In the genomic region with DNA sequence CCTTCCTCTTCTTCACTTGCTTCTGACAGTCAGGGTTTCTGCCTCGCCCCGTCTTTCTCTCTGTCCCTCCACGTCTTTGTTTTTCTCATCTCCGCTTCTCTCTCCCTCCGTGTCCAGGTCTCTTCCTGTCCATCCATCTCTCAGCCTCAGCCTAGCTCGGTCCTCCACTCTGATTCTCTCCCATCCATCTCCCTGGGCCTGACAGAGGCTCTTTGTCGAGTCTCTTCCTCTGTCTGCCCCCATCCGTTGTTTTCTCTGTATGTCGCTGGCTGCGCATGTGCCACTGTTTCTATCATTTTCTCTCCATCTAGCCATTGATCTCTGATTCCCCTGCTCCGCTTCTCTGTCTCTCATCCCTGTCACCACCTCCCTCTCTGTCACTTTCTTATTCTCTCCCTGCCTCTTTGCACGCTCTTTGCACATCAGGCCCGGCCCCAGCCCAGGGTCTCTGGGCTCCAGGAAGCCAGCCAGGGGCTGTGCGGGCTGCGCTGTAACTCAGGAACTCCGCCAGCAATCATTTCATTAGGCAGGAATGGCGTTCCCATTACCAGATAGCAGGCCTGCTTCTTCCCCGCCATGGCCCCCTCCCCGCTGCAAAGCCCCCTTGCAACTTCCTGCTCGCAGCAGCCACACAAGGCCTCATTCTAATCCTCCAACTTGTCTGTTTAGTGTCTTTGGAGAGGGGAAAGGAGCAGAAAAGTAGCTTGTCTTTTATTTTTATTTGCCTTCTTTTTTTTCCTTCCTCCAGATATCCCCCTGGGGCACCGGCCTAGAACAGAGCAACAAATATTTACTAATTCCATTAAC, we compare ENCODE assay signal across 23 cellular contexts.
A peak's percentile ranks its signal among the peaks of the same experiment; 100 is the strongest.
DNase-seq lines count a peak whose midpoint lies in the region; ATAC-seq, FAIRE-seq and TF ChIP-seq lines count a peak whose summit lies in the region.
"Had no signal": no experiment of that assay in that cellular context is flagged by ENCODE, and none has a peak within 500 bp of the region (broad histone marks: within the 10 kb centered on the region; RNA-seq: fewer than 3 reads in every experiment).

No MANE protein-coding gene starts in this region.

- H3K36me3 Mint-ChIP-seq in astrocyte (ENCODE audit: low read depth, unreplicated experiment) = no peaks in the 10 kb centered on the region
- H3K36me3 Mint-ChIP-seq: CD4-positive, alpha-beta memory T cell; naive B cell had no signal

- FAIRE-seq in astrocyte (lab: Jason Lieb, UNC) = no peak
- FAIRE-seq: bronchial epithelial cell, GM18507, islet of Langerhans had no signal

- no peaks in the 10 kb centered on the region for H3K79me2 ChIP-seq in astrocyte (ENCODE audit: insufficient read depth, low read length)
- no peaks in the 10 kb centered on the region for H3K79me2 ChIP-seq in smooth muscle cell (ENCODE audit: low read depth)

- peaks cover 4% of the 10 kb centered on the region for H3K9me3 Mint-ChIP-seq in astrocyte (ENCODE audit: unreplicated experiment)

- no peak overlapping the region for H3K4me3 Mint-ChIP-seq in astrocyte (ENCODE audit: unreplicated experiment)
- H3K4me3 Mint-ChIP-seq: activated CD4-positive, alpha-beta memory T cell treated with anti-CD3 and anti-CD28 coated beads, Interleukin-2, amount 10 ng/mL, durations not matched to agents 7 days and 5 days; CD4-positive, alpha-beta memory T cell; naive B cell had no signal

- ATAC-seq in heart right ventricle (peak in 5 of 8 donors; percentile 19 to 59 (median 52)), HG02763 (IDR thresholded peaks at IDR 0.05; ENCODE audit: unreplicated experiment) (no peak)
- ATAC-seq: activated CD4-positive, CD25-positive, alpha-beta regulatory T cell treated with anti-CD3 and anti-CD28 coated beads, Interleukin-2, amount 50 U/mL, for 24 hours had no signal

- H3K4me1 ChIP-seq in astrocyte (ENCODE audit: insufficient read depth, low read length) (no peaks in the 10 kb centered on the region), heart right ventricle (peaks cover 0 to 24% (median 0%) of the 10 kb centered on the region in 9 donors), mesodermal cell (ENCODE audit: control insufficient read depth, insufficient read depth, low read length, poor library complexity, severe bottlenecking) (peaks cover 13% of the 10 kb centered on the region), smooth muscle cell (ENCODE audit: low read depth) (no peaks in the 10 kb centered on the region)
- H3K4me1 ChIP-seq: adrenal gland, HAP-1, vagina had no signal

- H3K4me1 Mint-ChIP-seq in astrocyte (ENCODE audit: low read depth, unreplicated experiment) = no peaks in the 10 kb centered on the region
- H3K4me1 Mint-ChIP-seq: activated CD4-positive, alpha-beta memory T cell treated with anti-CD3 and anti-CD28 coated beads, Interleukin-2, amount 10 ng/mL, durations not matched to agents 7 days and 5 days; CD4-positive, alpha-beta memory T cell; naive B cell had no signal

- no peaks in the 10 kb centered on the region for H3K9me3 ChIP-seq in astrocyte (ENCODE audit: insufficient read depth, low read depth, low read length)
- peaks cover 0 to 14% (median 0%) of the 10 kb centered on the region in 11 donors for H3K9me3 ChIP-seq in heart right ventricle
- no peaks in the 10 kb centered on the region for H3K9me3 ChIP-seq in mesodermal cell (ENCODE audit: control insufficient read depth, low read length)
- no peaks in the 10 kb centered on the region for H3K9me3 ChIP-seq in smooth muscle cell (replicated peaks; ENCODE audit: low read depth)
- H3K9me3 ChIP-seq: adrenal gland, HAP-1, MG63, vagina had no signal

- 41 to 48% methylated on average over 21 of the region's 21 CpGs for WGBS in heart right ventricle, 2 donors
- WGBS in mesodermal cell (ENCODE audit: insufficient coverage in 2 of 2), 2 experiments = 71 to 80% methylated on average over 15 to 18 of the region's 21 CpGs
- WGBS in smooth muscle cell (ENCODE audit: low lambda C conversion rate) = 19% methylated on average over 21 of the region's 21 CpGs

- H4K20me1 ChIP-seq in astrocyte (ENCODE audit: insufficient read depth, low read length) (no peaks in the 10 kb centered on the region), smooth muscle cell (ENCODE audit: low read depth) (no peaks in the 10 kb centered on the region)

- no peak for DNase-seq in astrocyte (ENCODE audit: low read depth)
- DNase-seq in heart right ventricle = peak in 1 of 2 donors; percentile 14
- DNase-seq in smooth muscle cell (lab: John Stamatoyannopoulos, UW; ENCODE audit: unreplicated experiment) = peak; percentile 16
- DNase-seq in activated CD8-positive, alpha-beta memory T cell treated with anti-CD3 and anti-CD28 coated beads, Interleukin-2, amount 50 U/mL, for 4 hours = no peak
- DNase-seq in NCI-H1930 (lab: John Stamatoyannopoulos, UW) = no peak
- DNase-seq: activated CD4-positive, alpha-beta memory T cell treated with anti-CD3 and anti-CD28 coated beads, Interleukin-2, amount 10 ng/mL, durations not matched to agents 7 days and 5 days; adrenal gland; CD4-positive, alpha-beta memory T cell; GDM1; hippocampal formation; MG63; naive B cell; NCI-H2171; NCI-H69; stimulated activated CD4-positive, alpha-beta T cell treated with anti-CD3 and anti-CD28 coated beads, Interleukin-1b, Interleukin-23, amount 100 ng/mL, for 48 hours had no signal

- peaks cover 14% of the 10 kb centered on the region for H3F3A ChIP-seq in smooth muscle cell (ENCODE audit: low read depth)

- H3K27ac ChIP-seq in astrocyte (ENCODE audit: low read depth, low read length) = no peak overlapping the region
- H3K27ac ChIP-seq in heart right ventricle = peak overlapping the region in 8 of 10 donors; percentile 6 to 57 (median 34)
- peak overlapping the region; percentile 74 for H3K27ac ChIP-seq in mesodermal cell (ENCODE audit: low read depth, low read length, severe bottlenecking)
- H3K27ac ChIP-seq in smooth muscle cell (ENCODE audit: low read depth) = peak overlapping the region; percentile 10
- H3K27ac ChIP-seq: vagina had no signal

- no peak overlapping the region for H3K27ac Mint-ChIP-seq in astrocyte (ENCODE audit: unreplicated experiment)
- H3K27ac Mint-ChIP-seq: activated CD4-positive, alpha-beta memory T cell treated with anti-CD3 and anti-CD28 coated beads, Interleukin-2, amount 10 ng/mL, durations not matched to agents 7 days and 5 days; CD4-positive, alpha-beta memory T cell had no signal

- intact Hi-C loops in heart right ventricle (cut with DNase I) = loop anchor here in 2 of 10 donors (5.0 to 10.0 kb wide), 4 partner anchors 89 to 331 kb away; partner anchors contain the start of gene TBX3 (in 1 of the 2)

- H2AFZ ChIP-seq in astrocyte (ENCODE audit: low read depth, low read length) (peak overlapping the region; percentile 43), smooth muscle cell (ENCODE audit: low read depth) (peak overlapping the region; percentile 97)

- H3K27me3 Mint-ChIP-seq in astrocyte (ENCODE audit: low read depth, unreplicated experiment) = peaks cover 35% of the 10 kb centered on the region
- H3K27me3 Mint-ChIP-seq: activated CD4-positive, alpha-beta memory T cell treated with anti-CD3 and anti-CD28 coated beads, Interleukin-2, amount 10 ng/mL, durations not matched to agents 7 days and 5 days; CD4-positive, alpha-beta memory T cell had no signal

- H3K4me2 ChIP-seq in astrocyte (ENCODE audit: low read length) (no peak overlapping the region), smooth muscle cell (peak overlapping the region; percentile 65)

- TF ChIP-seq CTCF in astrocyte (IDR thresholded peaks at IDR 0.05; ENCODE audit: insufficient read depth, low read depth, low read length) = no peak
- no peak for TF ChIP-seq CTCF in heart right ventricle (IDR thresholded peaks at IDR 0.05)
- no peak for TF ChIP-seq CTCF in smooth muscle cell (IDR thresholded peaks at IDR 0.05; ENCODE audit: borderline replicate concordance, insufficient read depth, poor library complexity, severe bottlenecking)

- peaks cover 2% of the 10 kb centered on the region for H3K27me3 ChIP-seq in astrocyte (ENCODE audit: insufficient read depth, low read length)
- peaks cover 0 to 18% (median 0%) of the 10 kb centered on the region in 7 donors for H3K27me3 ChIP-seq in heart right ventricle
- no peaks in the 10 kb centered on the region for H3K27me3 ChIP-seq in smooth muscle cell (ENCODE audit: low read depth)
- H3K27me3 ChIP-seq: adrenal gland, MG63, vagina had no signal

- H3K36me3 ChIP-seq in astrocyte (ENCODE audit: insufficient read depth, low read length) = no peaks in the 10 kb centered on the region
- H3K36me3 ChIP-seq in heart right ventricle = no peaks in the 10 kb centered on the region
- H3K36me3 ChIP-seq in mesodermal cell (ENCODE audit: control insufficient read depth, insufficient read depth, low read length) = no peaks in the 10 kb centered on the region
- H3K36me3 ChIP-seq in smooth muscle cell (ENCODE audit: low read depth) = no peaks in the 10 kb centered on the region
- H3K36me3 ChIP-seq: adrenal gland, HAP-1, MG63, vagina had no signal

- H3K4me3 ChIP-seq in astrocyte (ENCODE audit: insufficient read depth, low read depth, low read length) (no peak overlapping the region), heart right ventricle (no peak overlapping the region), mesodermal cell (ENCODE audit: extremely low read depth, insufficient read depth, low read length, poor library complexity, severe bottlenecking) (no peak overlapping the region), smooth muscle cell (no peak overlapping the region)
- H3K4me3 ChIP-seq: adrenal gland, HAP-1, MG63, vagina had no signal

- no peak overlapping the region for H3K9ac ChIP-seq in astrocyte (ENCODE audit: low read length)
- no peak overlapping the region for H3K9ac ChIP-seq in smooth muscle cell (ENCODE audit: low read depth)
